In genomic region chr12:67920432-67920831, GRCh38 we compare ENCODE assay signal across 2 cellular contexts.
TF ChIP-seq lines count a peak whose summit lies in the region.

No MANE protein-coding gene starts in this region.

TF ChIP-seq in SK-N-SH treated with all-trans-retinoic acid at 6 μM for 48 hours, 23 proteins besides CTCF, POLR2A, EP300 and RAD21 (continued from another document):
- TF ChIP-seq ZNF70 (CRISPR knock-in tag; IDR thresholded peaks at IDR 0.05) (no peak), PATZ1 (CRISPR knock-in tag; IDR thresholded peaks at IDR 0.05; ENCODE audit: borderline replicate concordance) (no peak), CSDC2 (CRISPR knock-in tag; IDR thresholded peaks at IDR 0.05) (no peak), TSHZ2 (CRISPR knock-in tag; IDR thresholded peaks at IDR 0.05) (no peak)

TF ChIP-seq in SK-N-SH, 30 proteins besides CTCF, POLR2A, EP300 and RAD21 (continued from another document):
- TF ChIP-seq USF1 (IDR thresholded peaks at IDR 0.05; ENCODE audit: borderline replicate concordance, low read depth) (no peak), ELF1 (IDR thresholded peaks at IDR 0.05) (no peak), USF2 (IDR thresholded peaks at IDR 0.05; ENCODE audit: borderline replicate concordance, low read depth, low read length) (no peak), NFIC (IDR thresholded peaks at IDR 0.05; ENCODE audit: borderline replicate concordance) (no peak), IRF3 (IDR thresholded peaks at IDR 0.05; ENCODE audit: low read depth, low read length) (no peak)
